1 cellular context compared by ENCODE assay signal in the genomic region with DNA sequence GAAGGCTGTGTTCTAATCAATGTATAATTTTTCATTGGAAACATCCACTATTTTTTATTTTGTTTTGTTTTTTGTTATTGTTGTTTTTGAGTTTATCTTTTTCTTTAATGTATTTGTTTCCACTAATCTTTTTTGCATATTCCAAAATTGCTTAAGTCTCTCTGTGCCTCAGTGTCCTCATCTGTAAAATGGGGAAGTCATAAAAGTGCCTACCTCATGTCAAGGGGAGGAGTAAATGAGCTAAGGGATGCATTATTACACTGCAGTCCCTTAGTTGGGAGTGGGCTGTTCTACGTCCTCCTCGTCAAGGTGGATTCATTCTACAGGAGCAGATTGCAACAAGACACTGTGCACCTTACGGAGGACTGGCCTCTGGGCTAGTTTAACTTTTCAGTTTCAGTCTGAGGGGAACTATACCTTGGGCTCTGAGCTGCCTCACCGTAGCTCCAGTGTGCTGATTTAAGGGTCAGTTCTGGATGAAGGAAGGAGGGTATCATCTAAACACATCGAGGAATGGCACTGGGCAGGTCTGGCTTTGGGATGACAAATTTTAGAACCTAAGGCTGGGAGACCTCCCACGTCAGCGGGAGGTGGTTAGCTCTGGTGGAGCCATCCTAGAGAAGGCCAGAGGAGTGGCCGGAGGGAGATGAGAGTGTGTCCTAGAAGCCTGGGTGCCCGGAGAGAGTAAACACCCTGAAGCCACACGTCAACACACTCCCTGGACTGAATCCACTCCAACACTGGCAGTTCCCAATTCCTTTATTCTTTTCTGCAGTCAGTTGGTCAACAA.
TF ChIP-seq lines count a peak whose summit lies in the region.

No MANE protein-coding gene starts in this region.

TF ChIP-seq in WTC11, 78 proteins besides CTCF, POLR2A, EP300 and RAD21 (continued from another document):
- no peak for TF ChIP-seq NR3C1 (CRISPR knock-in tag; conservative IDR thresholded peaks at IDR 0.05; ENCODE audit: low read depth)
- TF ChIP-seq, protein P1, sequence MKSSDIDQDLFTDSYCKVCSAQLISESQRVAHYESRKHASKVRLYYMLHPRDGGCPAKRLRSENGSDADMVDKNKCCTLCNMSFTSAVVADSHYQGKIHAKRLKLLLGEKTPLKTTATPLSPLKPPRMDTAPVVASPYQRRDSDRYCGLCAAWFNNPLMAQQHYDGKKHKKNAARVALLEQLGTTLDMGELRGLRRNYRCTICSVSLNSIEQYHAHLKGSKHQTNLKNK (CRISPR knock-in tag; IDR thresholded peaks at IDR 0.05), result no peak
- TF ChIP-seq, protein P2, sequence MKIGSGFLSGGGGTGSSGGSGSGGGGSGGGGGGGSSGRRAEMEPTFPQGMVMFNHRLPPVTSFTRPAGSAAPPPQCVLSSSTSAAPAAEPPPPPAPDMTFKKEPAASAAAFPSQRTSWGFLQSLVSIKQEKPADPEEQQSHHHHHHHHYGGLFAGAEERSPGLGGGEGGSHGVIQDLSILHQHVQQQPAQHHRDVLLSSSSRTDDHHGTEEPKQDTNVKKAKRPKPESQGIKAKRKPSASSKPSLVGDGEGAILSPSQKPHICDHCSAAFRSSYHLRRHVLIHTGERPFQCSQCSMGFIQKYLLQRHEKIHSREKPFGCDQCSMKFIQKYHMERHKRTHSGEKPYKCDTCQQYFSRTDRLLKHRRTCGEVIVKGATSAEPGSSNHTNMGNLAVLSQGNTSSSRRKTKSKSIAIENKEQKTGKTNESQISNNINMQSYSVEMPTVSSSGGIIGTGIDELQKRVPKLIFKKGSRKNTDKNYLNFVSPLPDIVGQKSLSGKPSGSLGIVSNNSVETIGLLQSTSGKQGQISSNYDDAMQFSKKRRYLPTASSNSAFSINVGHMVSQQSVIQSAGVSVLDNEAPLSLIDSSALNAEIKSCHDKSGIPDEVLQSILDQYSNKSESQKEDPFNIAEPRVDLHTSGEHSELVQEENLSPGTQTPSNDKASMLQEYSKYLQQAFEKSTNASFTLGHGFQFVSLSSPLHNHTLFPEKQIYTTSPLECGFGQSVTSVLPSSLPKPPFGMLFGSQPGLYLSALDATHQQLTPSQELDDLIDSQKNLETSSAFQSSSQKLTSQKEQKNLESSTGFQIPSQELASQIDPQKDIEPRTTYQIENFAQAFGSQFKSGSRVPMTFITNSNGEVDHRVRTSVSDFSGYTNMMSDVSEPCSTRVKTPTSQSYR (CRISPR knock-in tag; IDR thresholded peaks at IDR 0.05), result no peak
